ENCODE assay signal across 11 cellular contexts in genomic region chr1:229344139-229344538, GRCh38. TPM values are rescaled to one million over a fixed set of nuclear protein-coding genes. Genes with fewer than 3 reads are reported as not detected.
DNase-seq lines count a peak whose midpoint lies in the region; ATAC-seq and TF ChIP-seq lines count a peak whose summit lies in the region.
"Had no signal": no experiment of that assay in that cellular context is flagged by ENCODE, and none has a peak within 500 bp of the region (broad histone marks: within the 10 kb centered on the region; RNA-seq: fewer than 3 reads in every experiment).

No MANE protein-coding gene starts in this region.

- H2AFZ ChIP-seq in smooth muscle cell (ENCODE audit: low read depth) = no peak overlapping the region

- no peaks in the 10 kb centered on the region for H4K20me1 ChIP-seq in smooth muscle cell (ENCODE audit: low read depth)

- no peak overlapping the region for H3K27ac Mint-ChIP-seq in stimulated activated naive CD8-positive, alpha-beta T cell treated with anti-CD3 and anti-CD28 coated beads, Interleukin-15, amount 100 ng/mL, for 72 hours
- H3K27ac Mint-ChIP-seq in T-helper 17 cell (peak overlapping the region; percentile 90), glutamatergic neuron (ENCODE audit: unreplicated experiment) (no peak overlapping the region)

- no peak for ATAC-seq in stimulated activated naive CD8-positive, alpha-beta T cell treated with anti-CD3 and anti-CD28 coated beads, Interleukin-15, Interleukin-2, amounts not matched to agents 100 U/mL and 50 U/mL, for 24 hours
- no peak for ATAC-seq in stimulated activated naive CD8-positive, alpha-beta T cell treated with anti-CD3 and anti-CD28 coated beads, Interleukin-15, amount 100 ng/mL, for 72 hours
- ATAC-seq in T-helper 17 cell = no peak
- no peak for ATAC-seq in GM18517 (IDR thresholded peaks at IDR 0.05; ENCODE audit: unreplicated experiment)
- no peak for ATAC-seq in HG02571 (IDR thresholded peaks at IDR 0.05; ENCODE audit: unreplicated experiment)
- ATAC-seq in HG02885 (IDR thresholded peaks at IDR 0.05; ENCODE audit: poor library complexity, unreplicated experiment) = no peak

- H3K9ac ChIP-seq in smooth muscle cell (ENCODE audit: low read depth) = no peak overlapping the region

- peaks cover 36% of the 10 kb centered on the region for H3K27me3 Mint-ChIP-seq in stimulated activated naive CD8-positive, alpha-beta T cell treated with anti-CD3 and anti-CD28 coated beads, Interleukin-15, amount 100 ng/mL, for 72 hours
- peaks cover 13% of the 10 kb centered on the region for H3K27me3 Mint-ChIP-seq in T-helper 17 cell
- H3K27me3 Mint-ChIP-seq in glutamatergic neuron (ENCODE audit: unreplicated experiment) = peaks cover 21% of the 10 kb centered on the region

- peak overlapping the region in 1 of 2 donors; percentile 83 for H3K4me3 Mint-ChIP-seq in stimulated activated naive CD8-positive, alpha-beta T cell treated with anti-CD3 and anti-CD28 coated beads, Interleukin-15, amount 100 ng/mL, for 72 hours
- H3K4me3 Mint-ChIP-seq in T-helper 17 cell (peak overlapping the region; percentile 97), glutamatergic neuron (ENCODE audit: unreplicated experiment) (peak overlapping the region; percentile 75)

- H3K4me3 ChIP-seq in smooth muscle cell = no peak overlapping the region
- H3K4me3 ChIP-seq: lung had no signal

- peaks cover 13% of the 10 kb centered on the region for H3K79me2 ChIP-seq in smooth muscle cell (ENCODE audit: low read depth)

- 81% methylated on average over 16 of the region's 16 CpGs for WGBS in smooth muscle cell (ENCODE audit: low lambda C conversion rate)

- H3K4me1 ChIP-seq in smooth muscle cell (ENCODE audit: low read depth) = peaks cover 21% of the 10 kb centered on the region

- no peak overlapping the region for H3K27ac ChIP-seq in smooth muscle cell (ENCODE audit: low read depth)

- H3K4me2 ChIP-seq in smooth muscle cell = no peak overlapping the region

- H3F3A ChIP-seq in smooth muscle cell (ENCODE audit: low read depth) = peaks cover 7% of the 10 kb centered on the region

- TF ChIP-seq CTCF in glutamatergic neuron (IDR thresholded peaks at IDR 0.05; ENCODE audit: partially characterized antibody, unreplicated experiment) (no peak), smooth muscle cell (IDR thresholded peaks at IDR 0.05; ENCODE audit: borderline replicate concordance, insufficient read depth, poor library complexity, severe bottlenecking) (no peak)

- no peaks in the 10 kb centered on the region for H3K9me3 ChIP-seq in T-helper 17 cell (ENCODE audit: control insufficient read depth, low read length, poor library complexity, severe bottlenecking)
- no peaks in the 10 kb centered on the region for H3K9me3 ChIP-seq in smooth muscle cell (replicated peaks; ENCODE audit: low read depth)

- peaks cover 3% of the 10 kb centered on the region for H3K27me3 ChIP-seq in smooth muscle cell (ENCODE audit: low read depth)

- peaks cover 32% of the 10 kb centered on the region for H3K4me1 Mint-ChIP-seq in stimulated activated naive CD8-positive, alpha-beta T cell treated with anti-CD3 and anti-CD28 coated beads, Interleukin-15, amount 100 ng/mL, for 72 hours
- H3K4me1 Mint-ChIP-seq in T-helper 17 cell = peaks cover 32% of the 10 kb centered on the region
- H3K4me1 Mint-ChIP-seq in glutamatergic neuron (ENCODE audit: low read depth, unreplicated experiment) = peaks cover 12% of the 10 kb centered on the region

- H3K9me3 Mint-ChIP-seq in stimulated activated naive CD8-positive, alpha-beta T cell treated with anti-CD3 and anti-CD28 coated beads, Interleukin-15, amount 100 ng/mL, for 72 hours = peaks cover 6 to 8% of the 10 kb centered on the region in 2 donors
- H3K9me3 Mint-ChIP-seq in glutamatergic neuron (ENCODE audit: unreplicated experiment) = peaks cover 18% of the 10 kb centered on the region

- DNase-seq in stimulated activated naive CD8-positive, alpha-beta T cell treated with anti-CD3 and anti-CD28 coated beads, Interleukin-15, Interleukin-2, amounts not matched to agents 100 U/mL and 50 U/mL, for 24 hours = peak; percentile 24
- no peak for DNase-seq in stimulated activated naive CD8-positive, alpha-beta T cell treated with anti-CD3 and anti-CD28 coated beads, Interleukin-15, amount 100 ng/mL, for 72 hours
- no peak for DNase-seq in T-helper 17 cell
- DNase-seq in glutamatergic neuron = no peak
- DNase-seq in smooth muscle cell (lab: John Stamatoyannopoulos, UW; ENCODE audit: unreplicated experiment) = no peak
- DNase-seq: activated CD8-positive, alpha-beta memory T cell treated with anti-CD3 and anti-CD28 coated beads, Interleukin-2, amount 50 U/mL, for 48 hours; NCI-H2171 treated with DMSO at 0.1 percent for 48 hours had no signal

- H3K36me3 ChIP-seq in smooth muscle cell (ENCODE audit: low read depth) = no peaks in the 10 kb centered on the region

- H3K36me3 Mint-ChIP-seq in T-helper 17 cell (ENCODE audit: low read depth) (peaks cover 3% of the 10 kb centered on the region), glutamatergic neuron (ENCODE audit: unreplicated experiment) (no peaks in the 10 kb centered on the region)

RNA-seq across cellular contexts. Expression of gene CCSAP, which starts 1.3 kb away (rescaled TPM):
- total RNA-seq in T-helper 17 cell = 10 to 100 TPM; 29.0 to 33.1 TPM
- 18.5 TPM for total RNA-seq in glutamatergic neuron (ENCODE audit: unreplicated experiment)
- total RNA-seq in smooth muscle cell = 12.0 and 13.3 TPM in 2 replicates
- polyA plus RNA-seq in smooth muscle cell = 2.5 and 5.2 TPM in 2 replicates
